In genomic region chr2:235577404-235578330, GRCh38 we compare ENCODE assay signal across 11 cellular contexts.
DNase-seq lines count a peak whose midpoint lies in the region; ATAC-seq, FAIRE-seq and TF ChIP-seq lines count a peak whose summit lies in the region.
"Had no signal": no experiment of that assay in that cellular context is flagged by ENCODE, and none has a peak within 500 bp of the region (broad histone marks: within the 10 kb centered on the region; RNA-seq: fewer than 3 reads in every experiment).

No MANE protein-coding gene starts in this region.

- H3K4me1 ChIP-seq in Karpas-422 (ENCODE audit: low read length): no peaks in the 10 kb centered on the region

- no peaks in the 10 kb centered on the region for H4K20me1 ChIP-seq in Karpas-422 (ENCODE audit: insufficient read depth, low read depth, low read length)

- H3K9me2 ChIP-seq in Karpas-422 (replicated peaks; ENCODE audit: insufficient read depth, low read length): no peaks in the 10 kb centered on the region

- no peak overlapping the region for H3K9ac ChIP-seq in Karpas-422 (ENCODE audit: low read length)

- no peaks in the 10 kb centered on the region for H3K36me3 ChIP-seq in bronchial epithelial cell (ENCODE audit: control insufficient read depth, insufficient read depth, low read length)
- H3K36me3 ChIP-seq in Karpas-422 (ENCODE audit: insufficient read depth, low read length): no peaks in the 10 kb centered on the region

- H3K4me3 ChIP-seq in bronchial epithelial cell (ENCODE audit: low read depth, low read length) (no peak overlapping the region), Karpas-422 (ENCODE audit: low read length) (no peak overlapping the region)

- intact Hi-C loops in sciatic nerve (cut with DNase I): no loop called here

- peak; percentile 88 for FAIRE-seq in bronchial epithelial cell (lab: Jason Lieb, UNC)

- H3K27ac ChIP-seq in Karpas-422 (ENCODE audit: low read length): no peak overlapping the region

- no peak for TF ChIP-seq CTCF in bronchial epithelial cell (IDR thresholded peaks at IDR 0.05; ENCODE audit: insufficient read depth, low read length, severe bottlenecking)

- no peaks in the 10 kb centered on the region for H3K9me3 ChIP-seq in Karpas-422 (ENCODE audit: low read length)

- in situ Hi-C loops in ACHN (cut with HindIII; ENCODE audit: low pct_ligation_motif_present, low pct_unique_long_range_greater_than_20kb, low sequenced_read_pairs) (no loop called here), KBM-7 (cut with MboI; ENCODE audit: low pct_unique_long_range_greater_than_20kb, low sequenced_read_pairs) (no loop called here)

- DNase-seq in NCI-H1092 (lab: John Stamatoyannopoulos, UW) (peak; percentile 40), bronchial epithelial cell (ENCODE audit: low read depth) (no peak), islet precursor cell (peak; percentile 90), sciatic nerve (ENCODE audit: low spot score) (peak; percentile 79), NCI-H2227 (lab: John Stamatoyannopoulos, UW; ENCODE audit: unreplicated experiment) (no peak), ACHN (no peak), Karpas-422 (no peak), KBM-7 (no peak)
- DNase-seq: activated naive CD4-positive, alpha-beta T cell treated with anti-CD3 and anti-CD28 coated beads, Interleukin-2, amount 10 ng/mL, durations not matched to agents 7 days and 5 days; DMS79; T-helper 2 cell had no signal

- ATAC-seq in sciatic nerve: peak; percentile 95

- no peak overlapping the region for H3K4me2 ChIP-seq in Karpas-422 (ENCODE audit: low read depth, low read length, poor library complexity, severe bottlenecking)

- no peak overlapping the region for H2AFZ ChIP-seq in Karpas-422 (ENCODE audit: low read length)

- H3K79me2 ChIP-seq in Karpas-422 (ENCODE audit: low read length): no peaks in the 10 kb centered on the region

- H3K27me3 ChIP-seq in bronchial epithelial cell (ENCODE audit: control insufficient read depth, insufficient read depth, low read length) (no peaks in the 10 kb centered on the region), Karpas-422 (ENCODE audit: low read length) (no peaks in the 10 kb centered on the region)

Comparison
In these comparisons a context has a peak if more than half of its experiments do, and no peak if none do; other contexts are left out.
1. DNase-seq: peak in NCI-H1092 (single experiment), islet precursor cell (single experiment) and sciatic nerve (single experiment); none in bronchial epithelial cell (single experiment), NCI-H2227 (single experiment), ACHN (single experiment), Karpas-422 (single experiment) and KBM-7 (single experiment).